In the genomic region with DNA sequence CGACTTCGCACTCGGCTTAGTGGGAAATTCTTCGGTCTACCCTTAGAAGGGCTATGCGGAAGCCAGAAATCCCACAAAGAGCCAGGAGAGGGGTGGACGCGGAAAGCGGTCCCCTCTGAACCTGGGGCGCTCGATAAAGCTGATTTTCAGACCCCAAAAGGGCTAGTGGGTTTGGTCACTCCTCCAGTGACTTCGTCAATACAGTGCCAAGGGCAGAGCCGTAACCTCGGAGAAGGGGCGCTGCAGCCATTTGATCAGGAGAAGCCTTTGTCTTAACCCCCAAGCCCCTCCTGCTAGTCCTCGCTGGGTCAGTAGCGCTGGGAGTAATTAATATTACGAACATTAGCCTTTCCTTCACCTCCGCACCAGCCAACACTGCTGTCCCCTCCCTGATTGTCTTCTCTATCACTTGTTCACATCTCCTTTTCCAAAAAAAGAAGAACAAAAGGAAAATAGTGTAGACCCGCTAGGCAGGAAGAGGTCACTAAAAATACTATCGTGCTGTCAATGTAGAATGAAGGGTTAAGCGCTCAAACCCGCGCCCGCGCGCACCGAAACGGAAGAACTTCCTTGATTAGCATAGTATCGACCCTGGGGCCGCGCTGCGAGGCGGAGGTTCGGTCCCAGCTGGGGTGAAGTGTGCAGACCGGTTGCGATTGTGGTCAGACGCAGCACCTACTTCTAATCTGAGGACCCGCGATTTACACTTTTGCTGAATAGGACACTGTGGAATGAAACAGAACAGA, we compare ENCODE assay signal across 8 cellular contexts.
DNase-seq lines count a peak whose midpoint lies in the region; ATAC-seq, FAIRE-seq and TF ChIP-seq lines count a peak whose summit lies in the region.

No MANE protein-coding gene starts in this region.

- ATAC-seq in HG03159 (IDR thresholded peaks at IDR 0.05; ENCODE audit: unreplicated experiment), result peak; percentile 44
- peak; percentile 8 for ATAC-seq in PC-3
- ATAC-seq in Right ventricle myocardium inferior, result peak; percentile 37
- peak; percentile 55 to 72 (median 56) for ATAC-seq in pancreas

- no peaks in the 10 kb centered on the region for H3K9me3 ChIP-seq in PC-3 (ENCODE audit: low read length)
- H3K9me3 ChIP-seq in pancreas, result no peaks in the 10 kb centered on the region
- H3K9me3 ChIP-seq in uterus, result no peaks in the 10 kb centered on the region

- peak overlapping the region; percentile 72 for H2AFZ ChIP-seq in PC-3 (ENCODE audit: low read length)

- H3K27ac Mint-ChIP-seq in activated naive CD4-positive, alpha-beta T cell treated with anti-CD3 and anti-CD28 coated beads, Interleukin-2, amount 10 ng/mL, durations not matched to agents 7 days and 5 days, result no peak overlapping the region

- H3K9me2 ChIP-seq in PC-3 (replicated peaks; ENCODE audit: low read length), result no peaks in the 10 kb centered on the region

- H3K4me3 Mint-ChIP-seq in activated naive CD4-positive, alpha-beta T cell treated with anti-CD3 and anti-CD28 coated beads, Interleukin-2, amount 10 ng/mL, durations not matched to agents 7 days and 5 days, result peak overlapping the region; percentile 90

- TF ChIP-seq CTCF in PC-3 (conservative IDR thresholded peaks at IDR 0.05; ENCODE audit: low read depth, low read length) (no peak), pancreas (IDR thresholded peaks at IDR 0.05) (no peak), uterus (IDR thresholded peaks at IDR 0.05) (no peak)

- DNase-seq in DMS 273 (lab: John Stamatoyannopoulos, UW; ENCODE audit: unreplicated experiment), result peak; percentile 71
- no peak for DNase-seq in DMS 273 treated with DMSO at 0.1 percent for 48 hours (lab: John Stamatoyannopoulos, UW)
- DNase-seq in PC-3, result no peak
- DNase-seq in activated naive CD4-positive, alpha-beta T cell treated with anti-CD3 and anti-CD28 coated beads, Interleukin-2, amount 10 ng/mL, durations not matched to agents 7 days and 5 days, result peak; percentile 66
- peak; percentile 84 for DNase-seq in Right ventricle myocardium inferior (ENCODE audit: missing footprints)
- DNase-seq in pancreas, result peak; percentile 49 to 84 (median 62)
- DNase-seq in uterus, result no peak

- H3K27me3 ChIP-seq in PC-3 (ENCODE audit: low read length) (no peaks in the 10 kb centered on the region), pancreas (no peaks in the 10 kb centered on the region), uterus (no peaks in the 10 kb centered on the region)

- H3K79me2 ChIP-seq in PC-3 (ENCODE audit: low read length), result no peaks in the 10 kb centered on the region

- no peaks in the 10 kb centered on the region for H4K20me1 ChIP-seq in PC-3 (ENCODE audit: low read length)

- H3K4me3 ChIP-seq in PC-3 (ENCODE audit: low read length) (peak overlapping the region; percentile 70), pancreas (peak overlapping the region; percentile 58 to 96 (median 74)), uterus (peak overlapping the region; percentile 65 to 66)

- no peak overlapping the region; the same call in 1 of the 2 replicates for H3K27ac ChIP-seq in PC-3 (ENCODE audit: low read length)
- peak overlapping the region; percentile 66 to 95 (median 85) for H3K27ac ChIP-seq in pancreas
- H3K27ac ChIP-seq in uterus, result peak overlapping the region; percentile 12 to 37

- CTCF ChIA-PET in PC-3 (lab: Charles Lee), result no interaction called here
- CTCF ChIA-PET in activated naive CD4-positive, alpha-beta T cell treated with anti-CD3 and anti-CD28 coated beads, Interleukin-2, amount 10 ng/mL, durations not matched to agents 7 days and 5 days (lab: Charles Lee), result no interaction called here

- peak overlapping the region; percentile 23 for H3K9ac ChIP-seq in PC-3 (ENCODE audit: low read length)

- intact Hi-C loops in PC-3 (cut with micrococcal nuclease) (loop anchor here (2.0 to 10.0 kb wide), 2 partner anchors 49 to 113 kb away; no protein-coding TSS in a partner anchor), Right ventricle myocardium inferior (cut with DNase I) (loop anchor here (5.0 kb wide), 1 partner anchor 96 kb away; no protein-coding TSS in a partner anchor), pancreas (cut with DNase I) (no loop called here), uterus (cut with DNase I; ENCODE audit: low total_unique reads) (no loop called here)

- H3K36me3 Mint-ChIP-seq in activated naive CD4-positive, alpha-beta T cell treated with anti-CD3 and anti-CD28 coated beads, Interleukin-2, amount 10 ng/mL, durations not matched to agents 7 days and 5 days, result no peaks in the 10 kb centered on the region

- WGBS in pancreas, 2 donors, result 0 to 1% methylated on average over 39 of the region's 39 CpGs

- FAIRE-seq in pancreas (lab: Jason Lieb, UNC), result no peak

- BruUV-seq in PC-3 (replicated peaks; lab: Mats Ljungman, UMichigan), result no TSS peak

- peaks cover 26% of the 10 kb centered on the region for H3K4me1 Mint-ChIP-seq in activated naive CD4-positive, alpha-beta T cell treated with anti-CD3 and anti-CD28 coated beads, Interleukin-2, amount 10 ng/mL, durations not matched to agents 7 days and 5 days

- H3K4me1 ChIP-seq in PC-3 (ENCODE audit: insufficient read depth, low read length) (0 out of 2 replicates have a peak, but pooled peaks cover 9% of the 10 kb centered on the region), pancreas (no peaks in the 10 kb centered on the region), uterus (no peaks in the 10 kb centered on the region)

- POLR2A ChIA-PET in PC-3 (lab: Charles Lee; ENCODE audit: unreplicated experiment), result no interaction called here

- H3K36me3 ChIP-seq in PC-3 (ENCODE audit: low read depth, low read length) (no peaks in the 10 kb centered on the region), pancreas (no peaks in the 10 kb centered on the region), uterus (no peaks in the 10 kb centered on the region)

- no peak for TF ChIP-seq POLR2A in uterus (IDR thresholded peaks at IDR 0.05)

- H3K9me3 Mint-ChIP-seq in activated naive CD4-positive, alpha-beta T cell treated with anti-CD3 and anti-CD28 coated beads, Interleukin-2, amount 10 ng/mL, durations not matched to agents 7 days and 5 days, result no peaks in the 10 kb centered on the region

- H3K4me2 ChIP-seq in PC-3 (ENCODE audit: low read length), result peak overlapping the region; percentile 89

- H3K27me3 Mint-ChIP-seq in activated naive CD4-positive, alpha-beta T cell treated with anti-CD3 and anti-CD28 coated beads, Interleukin-2, amount 10 ng/mL, durations not matched to agents 7 days and 5 days, result peaks cover 36% of the 10 kb centered on the region

- no peaks in the 10 kb centered on the region for H3F3A ChIP-seq in PC-3 (ENCODE audit: low read length, unreplicated experiment)

Comparison
In these comparisons a context has a peak if more than half of its experiments do, and no peak if none do; other contexts are left out.
1. DNase-seq: peak in DMS 273 (single experiment), activated naive CD4-positive, alpha-beta T cell treated with anti-CD3 and anti-CD28 coated beads, Interleukin-2, amount 10 ng/mL, durations not matched to agents 7 days and 5 days (single experiment), Right ventricle myocardium inferior (single experiment) and pancreas (6 of 6); none in DMS 273 treated with DMSO at 0.1 percent for 48 hours (single experiment), PC-3 (single experiment) and uterus (0 of 2).
2. intact Hi-C loops: an anchor here in PC-3 (2.0 to 10.0 kb wide) and Right ventricle myocardium inferior (5.0 kb wide); none called in pancreas and uterus.
3. Peak in every context shown above with its lines, with median percentiles within 50 percentile points of each other: ATAC-seq and H3K4me3 ChIP-seq.